Comparison of ENCODE assay signal across 17 cellular contexts in genomic region chr17:46175891-46176290, GRCh38. TPM values are rescaled to one million over a fixed set of nuclear protein-coding genes. Genes with fewer than 3 reads are reported as not detected.
A peak's percentile ranks its signal among the peaks of the same experiment; 100 is the strongest.
DNase-seq lines count a peak whose midpoint lies in the region; ATAC-seq, FAIRE-seq and TF ChIP-seq lines count a peak whose summit lies in the region.
"Had no signal": no experiment of that assay in that cellular context is flagged by ENCODE, and none has a peak within 500 bp of the region (broad histone marks: within the 10 kb centered on the region; RNA-seq: fewer than 3 reads in every experiment).

No MANE protein-coding gene starts in this region.

- no peak for TF ChIP-seq CTCF in keratinocyte (optimal IDR thresholded peaks at IDR 0.05 in 1 of 3, IDR thresholded peaks at IDR 0.05 in 1 of 3, conservative IDR thresholded peaks at IDR 0.05 in 1 of 3; ENCODE audit: extremely low read depth in 1 of 3, insufficient read depth in 2 of 3, low read length in 3 of 3)
- TF ChIP-seq CTCF in smooth muscle cell (IDR thresholded peaks at IDR 0.05; ENCODE audit: borderline replicate concordance, insufficient read depth, poor library complexity, severe bottlenecking) = no peak

- H3K9me1 ChIP-seq in keratinocyte (ENCODE audit: control insufficient read depth, extremely low read depth, insufficient read depth, low read length) = peaks cover 7% of the 10 kb centered on the region

- H2AFZ ChIP-seq in keratinocyte (ENCODE audit: control insufficient read depth, low read length) (no peak overlapping the region), smooth muscle cell (ENCODE audit: low read depth) (no peak overlapping the region)

- no peak for ATAC-seq in activated naive CD4-positive, alpha-beta T cell treated with anti-CD3 and anti-CD28 coated beads, Interleukin-2, amount 50 U/mL, for 72 hours
- ATAC-seq in GM18520 (IDR thresholded peaks at IDR 0.05; ENCODE audit: unreplicated experiment) (no peak), GM18909 (IDR thresholded peaks at IDR 0.05; ENCODE audit: poor library complexity, unreplicated experiment) (no peak)
- ATAC-seq: activated CD4-positive, alpha-beta T cell treated with anti-CD3 and anti-CD28 coated beads for 36 hours; K562 had no signal

- H3K4me2 ChIP-seq in keratinocyte (ENCODE audit: control insufficient read depth, extremely low read depth, insufficient read depth, low read depth, low read length) = no peak overlapping the region
- no peak overlapping the region for H3K4me2 ChIP-seq in smooth muscle cell

- dilution Hi-C loops in keratinocyte (cut with MboI; ENCODE audit: extremely low pct_ligation_motif_present, low sequenced_read_pairs) = no loop called here

- no peaks in the 10 kb centered on the region for H3K9me3 Mint-ChIP-seq in activated naive CD4-positive, alpha-beta T cell treated with anti-CD3 and anti-CD28 coated beads for 36 hours
- no peaks in the 10 kb centered on the region for H3K9me3 Mint-ChIP-seq in activated naive CD4-positive, alpha-beta T cell treated with anti-CD3 and anti-CD28 coated beads, Interleukin-2, amount 50 U/mL, for 72 hours
- no peaks in the 10 kb centered on the region for H3K9me3 Mint-ChIP-seq in activated naive CD8-positive, alpha-beta T cell treated with anti-CD3 and anti-CD28 coated beads for 36 hours
- H3K9me3 Mint-ChIP-seq: stimulated activated naive CD8-positive, alpha-beta T cell treated with anti-CD3 and anti-CD28 coated beads, Interleukin-15, Interleukin-2, amounts not matched to agents 100 ng/mL and 50 ng/mL, for 24 hours had no signal

- H3K4me1 ChIP-seq in keratinocyte (ENCODE audit: control insufficient read depth, extremely low read depth, insufficient read depth, low read length) (peaks cover 8% of the 10 kb centered on the region), smooth muscle cell (ENCODE audit: low read depth) (peaks cover 11% of the 10 kb centered on the region)

- H3K4me3 ChIP-seq in keratinocyte (ENCODE audit: control insufficient read depth in 2 of 3, extremely low read depth in 1 of 3, insufficient read depth in 2 of 3, low read depth in 1 of 3, low read length in 3 of 3) (no peak overlapping the region), smooth muscle cell (no peak overlapping the region)
- H3K4me3 ChIP-seq: K562, lung had no signal

- H3K79me2 ChIP-seq in keratinocyte (ENCODE audit: control insufficient read depth, insufficient read depth, low read length) (peaks cover 98% of the 10 kb centered on the region), smooth muscle cell (ENCODE audit: low read depth) (peaks cover 100% of the 10 kb centered on the region)

- H3K27me3 Mint-ChIP-seq in activated naive CD4-positive, alpha-beta T cell treated with anti-CD3 and anti-CD28 coated beads for 36 hours (ENCODE audit: low read depth) = no peaks in the 10 kb centered on the region
- no peaks in the 10 kb centered on the region for H3K27me3 Mint-ChIP-seq in activated naive CD8-positive, alpha-beta T cell treated with anti-CD3 and anti-CD28 coated beads for 36 hours
- H3K27me3 Mint-ChIP-seq: activated CD4-positive, alpha-beta T cell treated with anti-CD3 and anti-CD28 coated beads for 36 hours; stimulated activated naive CD8-positive, alpha-beta T cell treated with anti-CD3 and anti-CD28 coated beads, Interleukin-15, Interleukin-2, amounts not matched to agents 100 ng/mL and 50 ng/mL, for 24 hours had no signal

- H4K20me1 ChIP-seq in keratinocyte (ENCODE audit: control insufficient read depth, extremely low read depth, insufficient read depth, low read length) (peaks cover 50% of the 10 kb centered on the region), smooth muscle cell (ENCODE audit: low read depth) (peaks cover 100% of the 10 kb centered on the region)

- H3K36me3 Mint-ChIP-seq in activated naive CD4-positive, alpha-beta T cell treated with anti-CD3 and anti-CD28 coated beads for 36 hours (ENCODE audit: low read depth) = peaks cover 18% of the 10 kb centered on the region
- peaks cover 11 to 12% of the 10 kb centered on the region in 2 donors for H3K36me3 Mint-ChIP-seq in activated naive CD4-positive, alpha-beta T cell treated with anti-CD3 and anti-CD28 coated beads, Interleukin-2, amount 50 U/mL, for 72 hours
- H3K36me3 Mint-ChIP-seq in activated naive CD8-positive, alpha-beta T cell treated with anti-CD3 and anti-CD28 coated beads for 36 hours = peaks cover 50% of the 10 kb centered on the region

- FAIRE-seq in keratinocyte (lab: Jason Lieb, UNC) = no peak
- FAIRE-seq: K562 had no signal

- H3K4me1 Mint-ChIP-seq in activated naive CD4-positive, alpha-beta T cell treated with anti-CD3 and anti-CD28 coated beads for 36 hours (ENCODE audit: low read depth) = peaks cover 87% of the 10 kb centered on the region
- H3K4me1 Mint-ChIP-seq in activated naive CD8-positive, alpha-beta T cell treated with anti-CD3 and anti-CD28 coated beads for 36 hours = peaks cover 86% of the 10 kb centered on the region

- no peak overlapping the region for H3K4me3 Mint-ChIP-seq in activated naive CD4-positive, alpha-beta T cell treated with anti-CD3 and anti-CD28 coated beads for 36 hours
- H3K4me3 Mint-ChIP-seq in activated naive CD8-positive, alpha-beta T cell treated with anti-CD3 and anti-CD28 coated beads for 36 hours = no peak overlapping the region
- H3K4me3 Mint-ChIP-seq: activated CD4-positive, alpha-beta T cell treated with anti-CD3 and anti-CD28 coated beads for 36 hours; stimulated activated naive CD8-positive, alpha-beta T cell treated with anti-CD3 and anti-CD28 coated beads, Interleukin-15, Interleukin-2, amounts not matched to agents 100 ng/mL and 50 ng/mL, for 24 hours had no signal

- H3K27me3 ChIP-seq in keratinocyte (ENCODE audit: control insufficient read depth, extremely low read depth, insufficient read depth, low read length) (no peaks in the 10 kb centered on the region), smooth muscle cell (ENCODE audit: low read depth) (no peaks in the 10 kb centered on the region)

- H3K9me3 ChIP-seq in keratinocyte (ENCODE audit: control insufficient read depth, low read depth, low read length) (no peaks in the 10 kb centered on the region), smooth muscle cell (replicated peaks; ENCODE audit: low read depth) (no peaks in the 10 kb centered on the region)

- peak overlapping the region; percentile 32 for H3K27ac Mint-ChIP-seq in activated naive CD4-positive, alpha-beta T cell treated with anti-CD3 and anti-CD28 coated beads for 36 hours
- H3K27ac Mint-ChIP-seq in activated naive CD4-positive, alpha-beta T cell treated with anti-CD3 and anti-CD28 coated beads, Interleukin-2, amount 50 U/mL, for 72 hours = no peak overlapping the region
- peak overlapping the region; percentile 6 for H3K27ac Mint-ChIP-seq in activated naive CD8-positive, alpha-beta T cell treated with anti-CD3 and anti-CD28 coated beads for 36 hours
- H3K27ac Mint-ChIP-seq: stimulated activated naive CD8-positive, alpha-beta T cell treated with anti-CD3 and anti-CD28 coated beads, Interleukin-15, Interleukin-2, amounts not matched to agents 100 ng/mL and 50 ng/mL, for 24 hours had no signal

- H3K9ac ChIP-seq in keratinocyte (ENCODE audit: control insufficient read depth, extremely low read depth, insufficient read depth, low read length) (no peak overlapping the region), smooth muscle cell (ENCODE audit: low read depth) (no peak overlapping the region)

- 24% methylated on average over 1 of the region's 1 CpG for WGBS in smooth muscle cell (ENCODE audit: low lambda C conversion rate)

- intact Hi-C loops in activated naive CD4-positive, alpha-beta T cell treated with anti-CD3 and anti-CD28 coated beads for 36 hours (cut with micrococcal nuclease) = loop anchor here (2.0 kb wide), 1 partner anchor 15 kb away; no protein-coding TSS in a partner anchor

- peaks cover 4% of the 10 kb centered on the region for H3F3A ChIP-seq in smooth muscle cell (ENCODE audit: low read depth)

- H3K27ac ChIP-seq in keratinocyte (ENCODE audit: control insufficient read depth, insufficient read depth, low read length) (peak overlapping the region; percentile 8), smooth muscle cell (ENCODE audit: low read depth) (peak overlapping the region; percentile 20)

- H3K36me3 ChIP-seq in keratinocyte (ENCODE audit: control insufficient read depth in 2 of 2, extremely low read depth in 1 of 2, insufficient read depth in 2 of 2, low read length in 2 of 2) = peaks cover 12 to 16% of the 10 kb centered on the region in 2 experiments
- peaks cover 10% of the 10 kb centered on the region for H3K36me3 ChIP-seq in smooth muscle cell (ENCODE audit: low read depth)

- no peak for DNase-seq in activated naive CD4-positive, alpha-beta T cell treated with anti-CD3 and anti-CD28 coated beads for 36 hours
- DNase-seq in activated naive CD4-positive, alpha-beta T cell treated with anti-CD3 and anti-CD28 coated beads, Interleukin-2, amount 50 U/mL, for 72 hours (ENCODE audit: low spot score in 2 of 2) = no peak
- no peak for DNase-seq in activated naive CD8-positive, alpha-beta T cell treated with anti-CD3 and anti-CD28 coated beads for 36 hours
- no peak for DNase-seq in keratinocyte (ENCODE audit: low read depth, low spot score)
- DNase-seq in smooth muscle cell (lab: John Stamatoyannopoulos, UW; ENCODE audit: unreplicated experiment) = no peak
- DNase-seq in NK-92 treated with Interleukin-12 subunit alpha and Interleukin-12 subunit beta, amount 100 ng/mL, for 24 hours (lab: John Stamatoyannopoulos, UW) = no peak
- DNase-seq: activated CD4-positive, alpha-beta T cell treated with anti-CD3 and anti-CD28 coated beads for 36 hours; activated gamma-delta T cell; cortex of kidney; DND-41; NCI-H524; SHP77 treated with DMSO at 0.1 percent for 48 hours had no signal

- CTCF ChIA-PET in activated naive CD4-positive, alpha-beta T cell treated with anti-CD3 and anti-CD28 coated beads for 36 hours (lab: Charles Lee) = interaction anchor here (0.6 to 1.1 kb wide), 3 partner anchors 11 to 1076 kb away, joined by 3 to 7 read pairs (median 5); no protein-coding TSS in a partner anchor

RNA-seq across cellular contexts. Expression of gene KANSL1, which starts 17.3 kb away (rescaled TPM):
- 10 to 100 TPM; 64.3 to 64.5 TPM for total RNA-seq in activated naive CD4-positive, alpha-beta T cell treated with anti-CD3 and anti-CD28 coated beads for 36 hours
- total RNA-seq in activated naive CD4-positive, alpha-beta T cell treated with anti-CD3 and anti-CD28 coated beads, Interleukin-2, amount 50 U/mL, for 72 hours = 10 to 100 TPM; 74.7 to 87.3 TPM
- total RNA-seq in activated naive CD8-positive, alpha-beta T cell treated with anti-CD3 and anti-CD28 coated beads for 36 hours = 10 to 100 TPM; 60.9 to 65.5 TPM
- polyA plus RNA-seq in keratinocyte (10.2 to 17.6 TPM (median 13.7 TPM) in 3 replicates), smooth muscle cell (16.9 and 23.2 TPM in 2 replicates)
- polyA plus RNA-seq in keratinocyte (2011; ENCODE audit: low read depth) = 28.4 TPM
- 10.7 and 18.2 TPM in 2 replicates for polyA plus RNA-seq in keratinocyte (2011; cell fraction: cytosol; rRNA removed)
- polyA plus RNA-seq in keratinocyte (2011; cell fraction: nucleus; rRNA removed) = 63.4 and 68.9 TPM in 2 replicates
- polyA plus RNA-seq in keratinocyte (2012; ENCODE audit: low replicate concordance) = 12.8 and 26.5 TPM in 2 replicates
- 34.9 to 104 TPM (median 73.7 TPM) in 3 replicates for polyA minus RNA-seq in keratinocyte
- polyA minus RNA-seq in keratinocyte (2011; cell fraction: cytosol; rRNA and poly(A)+ RNA removed) = 44.5 TPM
- 91.0 and 157 TPM in 2 replicates for polyA minus RNA-seq in keratinocyte (2011; cell fraction: nucleus; rRNA and poly(A)+ RNA removed)
- 59.9 and 69.7 TPM in 2 replicates for total RNA-seq in smooth muscle cell

Comparison
In these comparisons a context has a peak if more than half of its experiments do, and no peak if none do; other contexts are left out.
1. H3K27ac Mint-ChIP-seq: peak in activated naive CD4-positive, alpha-beta T cell treated with anti-CD3 and anti-CD28 coated beads for 36 hours (single experiment) and activated naive CD8-positive, alpha-beta T cell treated with anti-CD3 and anti-CD28 coated beads for 36 hours (single experiment); none in activated naive CD4-positive, alpha-beta T cell treated with anti-CD3 and anti-CD28 coated beads, Interleukin-2, amount 50 U/mL, for 72 hours (0 of 2).